Comparison of ENCODE assay signal across 11 cellular contexts in genomic region chr2:200966770-200967169, GRCh38. TPM values are rescaled to one million over a fixed set of nuclear protein-coding genes. Genes with fewer than 3 reads are reported as not detected.
DNase-seq lines count a peak whose midpoint lies in the region; ATAC-seq and FAIRE-seq lines count a peak whose summit lies in the region.
"Had no signal": no experiment of that assay in that cellular context is flagged by ENCODE, and none has a peak within 500 bp of the region (broad histone marks: within the 10 kb centered on the region; RNA-seq: fewer than 3 reads in every experiment).

No MANE protein-coding gene starts in this region.

- H3K9me3 ChIP-seq in CD8-positive, alpha-beta memory T cell (ENCODE audit: low read length): no peaks in the 10 kb centered on the region
- H3K9me3 ChIP-seq: SJSA1 had no signal

- no peak for FAIRE-seq in RCC 7860 (lab: Jason Lieb, UNC)

- peak overlapping the region in 3 of 8 donors; percentile 12 to 60 (median 20) for H3K27ac Mint-ChIP-seq in CD8-positive, alpha-beta memory T cell
- no peak overlapping the region for H3K27ac Mint-ChIP-seq in stimulated activated effector memory CD8-positive, alpha-beta T cell treated with anti-CD3 and anti-CD28 coated beads, Interleukin-12 subunit alpha, Interleukin-12 subunit beta, amount 100 ng/mL, for 72 hours

- peaks cover 0 to 2% of the 10 kb centered on the region in 2 donors for H3K27me3 Mint-ChIP-seq in CD8-positive, alpha-beta memory T cell
- H3K27me3 Mint-ChIP-seq: naive B cell had no signal

- H3K27ac ChIP-seq in CD8-positive, alpha-beta memory T cell (ENCODE audit: low read depth, low read length): no peak overlapping the region
- H3K27ac ChIP-seq: cardiac muscle cell, SJSA1 had no signal

- no peaks in the 10 kb centered on the region for H3K36me3 ChIP-seq in CD8-positive, alpha-beta memory T cell (ENCODE audit: insufficient read depth, low read length)
- H3K36me3 ChIP-seq: cardiac muscle cell had no signal

- no peaks in the 10 kb centered on the region for H3K27me3 ChIP-seq in CD8-positive, alpha-beta memory T cell (ENCODE audit: insufficient read depth, low read length, poor library complexity, severe bottlenecking)
- H3K27me3 ChIP-seq: cardiac muscle cell, SJSA1 had no signal

- H3K4me1 Mint-ChIP-seq in CD8-positive, alpha-beta memory T cell: peaks cover 48 to 59% (median 51%) of the 10 kb centered on the region in 3 donors
- peaks cover 58% of the 10 kb centered on the region for H3K4me1 Mint-ChIP-seq in stimulated activated effector memory CD8-positive, alpha-beta T cell treated with anti-CD3 and anti-CD28 coated beads, Interleukin-12 subunit alpha, Interleukin-12 subunit beta, amount 100 ng/mL, for 72 hours

- DNase-seq in AG20443 (ENCODE audit: low spot score): peak; percentile 44
- peak; percentile 31 for DNase-seq in RCC 7860 (ENCODE audit: low spot score)
- peak; percentile 54 for DNase-seq in glomerular visceral epithelial cell (ENCODE audit: extremely low spot score)
- no peak for DNase-seq in CD8-positive, alpha-beta memory T cell
- no peak for DNase-seq in activated CD8-positive, alpha-beta memory T cell treated with anti-CD3 and anti-CD28 coated beads, Interleukin-2, amount 50 U/mL, for 4 hours
- DNase-seq in stimulated activated effector memory CD8-positive, alpha-beta T cell treated with anti-CD3 and anti-CD28 coated beads, Interleukin-12 subunit alpha, Interleukin-12 subunit beta, amount 100 ng/mL, for 72 hours (ENCODE audit: low spot score in 2 of 2): no peak
- DNase-seq: naive B cell had no signal

- POLR2A ChIA-PET in CD8-positive, alpha-beta memory T cell (lab: Charles Lee): no interaction called here

- CTCF ChIA-PET in CD8-positive, alpha-beta memory T cell (lab: Charles Lee): interaction anchor here (0.9 to 1.6 kb wide), 3 partner anchors 35 to 211 kb away, joined by 3 to 4 read pairs (median 3); no protein-coding TSS in a partner anchor

- no peak overlapping the region for H3K4me3 Mint-ChIP-seq in CD8-positive, alpha-beta memory T cell
- no peak overlapping the region for H3K4me3 Mint-ChIP-seq in stimulated activated effector memory CD8-positive, alpha-beta T cell treated with anti-CD3 and anti-CD28 coated beads, Interleukin-12 subunit alpha, Interleukin-12 subunit beta, amount 100 ng/mL, for 72 hours

- peaks cover 32% of the 10 kb centered on the region for H3K4me1 ChIP-seq in CD8-positive, alpha-beta memory T cell (ENCODE audit: insufficient read depth, low read length)

- no peaks in the 10 kb centered on the region for H3K9me3 Mint-ChIP-seq in CD8-positive, alpha-beta memory T cell
- no peaks in the 10 kb centered on the region for H3K9me3 Mint-ChIP-seq in stimulated activated effector memory CD8-positive, alpha-beta T cell treated with anti-CD3 and anti-CD28 coated beads, Interleukin-12 subunit alpha, Interleukin-12 subunit beta, amount 100 ng/mL, for 72 hours
- H3K9me3 Mint-ChIP-seq: naive B cell had no signal

- ATAC-seq in GM21576 (IDR thresholded peaks at IDR 0.05; ENCODE audit: unreplicated experiment) (peak; percentile 20), GM21737 (IDR thresholded peaks at IDR 0.05; ENCODE audit: unreplicated experiment) (no peak)
- no peak for ATAC-seq in stimulated activated effector memory CD8-positive, alpha-beta T cell treated with anti-CD3 and anti-CD28 coated beads, Interleukin-12 subunit alpha, Interleukin-12 subunit beta, amount 100 ng/mL, for 72 hours

- H3K4me3 ChIP-seq in CD8-positive, alpha-beta memory T cell (ENCODE audit: low read length): no peak overlapping the region
- H3K4me3 ChIP-seq: cardiac muscle cell, SJSA1 had no signal

- peaks cover 0 to 16% (median 0%) of the 10 kb centered on the region in 3 donors for H3K36me3 Mint-ChIP-seq in CD8-positive, alpha-beta memory T cell
- peaks cover 19% of the 10 kb centered on the region for H3K36me3 Mint-ChIP-seq in stimulated activated effector memory CD8-positive, alpha-beta T cell treated with anti-CD3 and anti-CD28 coated beads, Interleukin-12 subunit alpha, Interleukin-12 subunit beta, amount 100 ng/mL, for 72 hours
- H3K36me3 Mint-ChIP-seq: naive B cell had no signal

RNA-seq across cellular contexts. Expression of gene ORC2, which starts 3.3 kb away (rescaled TPM):
- 10 to 100 TPM; 47.9 to 51.9 TPM for total RNA-seq in CD8-positive, alpha-beta memory T cell
- 8.5 TPM for polyA plus RNA-seq in CD8-positive, alpha-beta memory T cell

Comparison
In these comparisons a context has a peak if more than half of its experiments do, and no peak if none do; other contexts are left out.
1. DNase-seq: peak in AG20443 (single experiment), RCC 7860 (single experiment) and glomerular visceral epithelial cell (single experiment); none in CD8-positive, alpha-beta memory T cell (0 of 5), activated CD8-positive, alpha-beta memory T cell treated with anti-CD3 and anti-CD28 coated beads, Interleukin-2, amount 50 U/mL, for 4 hours (single experiment) and stimulated activated effector memory CD8-positive, alpha-beta T cell treated with anti-CD3 and anti-CD28 coated beads, Interleukin-12 subunit alpha, Interleukin-12 subunit beta, amount 100 ng/mL, for 72 hours (0 of 2).